Comparison of ENCODE assay signal across 8 cellular contexts in the genomic region with DNA sequence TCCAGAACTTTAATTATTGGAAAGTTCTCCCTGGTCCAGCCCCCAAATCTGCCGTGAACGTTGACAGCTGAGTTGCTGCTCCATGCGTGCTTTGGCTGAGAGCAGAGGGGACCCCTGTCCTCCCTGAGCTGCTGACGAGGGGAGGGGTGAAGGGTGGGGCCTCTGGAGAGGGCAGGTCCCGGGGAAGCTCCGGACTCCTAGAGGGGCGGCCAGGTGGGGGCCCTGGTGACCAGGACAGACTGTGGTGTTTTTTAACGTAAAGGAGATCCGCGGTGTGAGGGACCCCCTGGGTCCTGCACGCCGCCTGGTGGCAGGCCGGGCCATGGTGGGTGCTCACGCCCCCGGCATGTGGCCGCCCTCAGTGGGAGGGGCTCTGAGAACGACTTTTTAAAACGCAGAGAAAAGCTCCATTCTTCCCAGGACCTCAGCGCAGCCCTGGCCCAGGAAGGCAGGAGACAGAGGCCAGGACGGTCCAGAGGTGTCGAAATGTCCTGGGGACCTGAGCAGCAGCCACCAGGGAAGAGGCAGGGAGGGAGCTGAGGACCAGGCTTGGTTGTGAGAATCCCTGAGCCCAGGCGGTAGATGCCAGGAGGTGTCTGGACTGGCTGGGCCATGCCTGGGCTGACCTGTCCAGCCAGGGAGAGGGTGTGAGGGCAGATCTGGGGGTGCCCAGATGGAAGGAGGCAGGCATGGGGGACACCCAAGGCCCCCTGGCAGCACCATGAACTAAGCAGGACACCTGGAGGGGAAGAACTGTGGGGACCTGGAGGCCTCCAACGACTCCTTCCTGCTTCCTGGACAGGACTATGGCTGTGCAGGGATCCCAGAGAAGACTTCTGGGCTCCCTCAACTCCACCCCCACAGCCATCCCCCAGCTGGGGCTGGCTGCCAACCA. TPM values are rescaled to one million over a fixed set of nuclear protein-coding genes. Genes with fewer than 3 reads are reported as not detected.
DNase-seq lines count a peak whose midpoint lies in the region; ATAC-seq, FAIRE-seq and TF ChIP-seq lines count a peak whose summit lies in the region.

A gene (plus strand): TSS at position 410 of the 895 bp plus-strand sequence. CDS start 397 bp downstream, at position 807.

- CTCF ChIA-PET in A673 (lab: Charles Lee), result interaction anchor here (1.0 to 1.1 kb wide), 2 partner anchors 8 to 29 kb away, joined by 3 to 4 read pairs; a partner anchor contains a TSS

- H3K4me3 ChIP-seq in A673 (ENCODE audit: low read depth, low read length, poor library complexity, severe bottlenecking) (peak within 1 kb of the TSS; percentile 37), iPS-18c (ENCODE audit: insufficient read depth, low read depth, low read length) (peak within 1 kb of the TSS; percentile 52), testis (no peak within 1 kb of the TSS)

- WGBS in testis, 2 donors, result 36 to 72% methylated on average over 16 to 23 of the region's 23 CpGs

- peaks cover 33% of the 10 kb centered on the region for H3K4me1 ChIP-seq in A673 (ENCODE audit: insufficient read depth, low read length, poor library complexity, severe bottlenecking)
- peaks cover 33% of the 10 kb centered on the region for H3K4me1 ChIP-seq in testis

- TF ChIP-seq CTCF in A673 (conservative IDR thresholded peaks at IDR 0.05; ENCODE audit: low read depth, low read length) (peak; percentile 67), testis (IDR thresholded peaks at IDR 0.05) (peak; percentile 14 to 33 (median 21))

- ATAC-seq in HG03135 (IDR thresholded peaks at IDR 0.05; ENCODE audit: unreplicated experiment), result no peak

- DNase-seq in A673 (ENCODE audit: low spot score), result peak; percentile 75
- peak; percentile 60 for DNase-seq in GM12891 (ENCODE audit: insufficient read length, low spot score)
- DNase-seq in NCI-H2171 (lab: John Stamatoyannopoulos, UW), result peak; percentile 42
- peak; percentile 77 for DNase-seq in astrocyte of the hippocampus (ENCODE audit: low read depth, low spot score)
- no peak for DNase-seq in testis
- DNase-seq in DMS153 treated with DMSO at 0.1 percent for 48 hours (lab: John Stamatoyannopoulos, UW; ENCODE audit: unreplicated experiment), result no peak

- H3K9me3 ChIP-seq in A673 (ENCODE audit: low read depth, low read length, poor library complexity, severe bottlenecking) (no peaks in the 10 kb centered on the region), iPS-18c (ENCODE audit: control insufficient read depth, insufficient read depth, low read length) (no peaks in the 10 kb centered on the region), testis (no peaks in the 10 kb centered on the region)

- POLR2A ChIA-PET in A673 (lab: Charles Lee; ENCODE audit: low non-redundant PET), result interaction anchor here (0.6 kb wide), 1 partner anchor 44 kb away, joined by 5 read pairs; no protein-coding TSS in a partner anchor

- no peak for TF ChIP-seq POLR2A in GM12891 (IDR thresholded peaks at IDR 0.05; ENCODE audit: low read depth, low read length)
- no peak for TF ChIP-seq POLR2A in testis (IDR thresholded peaks at IDR 0.05)

- intact Hi-C loops in A673 (cut with micrococcal nuclease; ENCODE audit: unreplicated experiment), result loop anchor here (10.0 kb wide), 1 partner anchor 214 kb away; a partner anchor contains a TSS
- intact Hi-C loops in testis (cut with DNase I; ENCODE audit: low total_unique reads), result no loop called here

- FAIRE-seq in GM12891 (lab: Jason Lieb, UNC), result peak; percentile 43

- H3K27ac ChIP-seq in A673 (ENCODE audit: low read depth, low read length, poor library complexity, severe bottlenecking) (peak within 1 kb of the TSS; percentile 68), testis (no peak within 1 kb of the TSS)

- H3K27me3 ChIP-seq in A673 (replicated peaks; ENCODE audit: insufficient read depth, low read depth, low read length, poor library complexity) (no peaks in the 10 kb centered on the region), testis (no peaks in the 10 kb centered on the region)

- H3K36me3 ChIP-seq in A673 (ENCODE audit: insufficient read depth, low read length, poor library complexity, severe bottlenecking) (no peaks in the 10 kb centered on the region), testis (ENCODE audit: low read depth, missing control alignments) (no peaks in the 10 kb centered on the region)

- no TSS peak for BruUV-seq in A673 (replicated peaks; lab: Mats Ljungman, UMichigan)

TF ChIP-seq in GM12891, 5 proteins besides CTCF, POLR2A, EP300 and RAD21:
- no peak for TF ChIP-seq POU2F2 (IDR thresholded peaks at IDR 0.05; ENCODE audit: low read depth, low read length)
- no peak for TF ChIP-seq TAF1 (IDR thresholded peaks at IDR 0.05; ENCODE audit: low read depth, low read length)
- no peak for TF ChIP-seq PAX5 (IDR thresholded peaks at IDR 0.05; ENCODE audit: insufficient read depth, low read length, severe bottlenecking)
- no peak for TF ChIP-seq SPI1 (IDR thresholded peaks at IDR 0.05; ENCODE audit: low read depth, low read length)
- TF ChIP-seq POLR2AphosphoS5 (IDR thresholded peaks at IDR 0.05; ENCODE audit: low read depth, low read length), result no peak
TF ChIP-seq in GM12891: peak in this region for 0.

RNA-seq across cellular contexts. Expression of the gene that starts here (rescaled TPM):
- total RNA-seq in A673 (2021) (13.4 and 16.6 TPM in 2 replicates), testis (10 to 100 TPM; 40.0 to 53.7 TPM)
- 0.67 TPM for polyA plus RNA-seq in GM12891 (2012; ENCODE audit: low read depth, missing spikeins)
- 30.1 TPM for polyA plus RNA-seq in testis (ENCODE audit: insufficient read depth, low read depth, low replicate concordance)

Comparison
In these comparisons a context has a peak if more than half of its experiments do, and no peak if none do; other contexts are left out.
1. DNase-seq: peak in A673 (single experiment), GM12891 (single experiment), NCI-H2171 (single experiment) and astrocyte of the hippocampus (single experiment); none in testis (single experiment) and DMS153 treated with DMSO at 0.1 percent for 48 hours (single experiment).
2. H3K4me3 ChIP-seq: peak in A673 (single experiment) and iPS-18c (single experiment); none in testis (0 of 2).